Comparison of ENCODE assay signal across 19 cellular contexts in the genomic region with DNA sequence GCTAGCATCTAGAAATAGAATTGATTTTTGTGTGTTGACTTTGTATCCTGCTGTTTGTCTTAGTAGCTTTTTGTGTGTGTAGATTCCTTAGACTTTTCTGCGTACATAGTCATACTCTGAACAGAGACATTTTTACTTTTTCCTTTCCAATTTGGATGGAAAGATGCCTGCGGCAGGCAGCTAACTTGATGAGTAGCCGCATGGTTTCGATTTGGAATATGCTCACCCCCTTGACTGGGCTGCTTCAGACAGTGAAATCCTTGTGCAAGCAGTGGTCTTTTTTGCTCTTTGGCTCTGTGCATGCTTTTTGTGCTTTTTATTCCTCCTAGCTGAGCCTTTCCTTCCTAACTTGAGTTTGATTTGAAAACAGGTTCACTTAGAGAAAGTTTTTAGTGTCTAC.
DNase-seq lines count a peak whose midpoint lies in the region; TF ChIP-seq lines count a peak whose summit lies in the region.
"Had no signal": no experiment of that assay in that cellular context is flagged by ENCODE, and none has a peak within 500 bp of the region (broad histone marks: within the 10 kb centered on the region; RNA-seq: fewer than 3 reads in every experiment).

No MANE protein-coding gene starts in this region.

- H3K4me2 ChIP-seq in BLaER1 treated with 17β-estradiol and CSF1 and Interleukin-3, amounts not matched to agents 10 nM and 100 nM: peak overlapping the region in 7 of 11 experiments; percentile 81 to 94 (median 87); a peak in 13 of 22 replicates
- H3K4me2 ChIP-seq in neural progenitor cell: no peak overlapping the region

- H3K9me3 Mint-ChIP-seq in neural progenitor cell: peaks cover 1% of the 10 kb centered on the region
- H3K9me3 Mint-ChIP-seq: CD8-positive, alpha-beta T cell; natural killer cell had no signal

- H3K4me1 Mint-ChIP-seq in neural progenitor cell: peaks cover 9% of the 10 kb centered on the region

- no peaks in the 10 kb centered on the region for H3K79me2 ChIP-seq in neural progenitor cell (ENCODE audit: low read depth)

- no peak overlapping the region for H3K4me3 Mint-ChIP-seq in neural progenitor cell
- H3K4me3 Mint-ChIP-seq: activated naive CD8-positive, alpha-beta T cell treated with anti-CD3 and anti-CD28 coated beads for 36 hours; CD8-positive, alpha-beta T cell; natural killer cell had no signal

- H3K9ac ChIP-seq in BLaER1 treated with 17β-estradiol and CSF1 and Interleukin-3, amounts not matched to agents 10 nM and 100 nM: no peak overlapping the region; a peak in 1 of 22 replicates
- H3K9ac ChIP-seq in neural progenitor cell: no peak overlapping the region

- no peaks in the 10 kb centered on the region for H3K36me3 ChIP-seq in BLaER1 treated with 17β-estradiol and CSF1 and Interleukin-3, amounts not matched to agents 10 nM and 100 nM
- H3K36me3 ChIP-seq in MG63 (no peaks in the 10 kb centered on the region), neural progenitor cell (no peaks in the 10 kb centered on the region)

- H3K27me3 Mint-ChIP-seq in neural progenitor cell (ENCODE audit: insufficient read depth, low read depth): peaks cover 2% of the 10 kb centered on the region

- peak overlapping the region in 7 of 11 experiments; percentile 78 to 92 (median 84); a peak in 14 of 22 replicates for H3K27ac ChIP-seq in BLaER1 treated with 17β-estradiol and CSF1 and Interleukin-3, amounts not matched to agents 10 nM and 100 nM
- H3K27ac ChIP-seq in neural progenitor cell (no peak overlapping the region), dorsolateral prefrontal cortex (no peak overlapping the region)
- H3K27ac ChIP-seq: body of pancreas had no signal

- peak; percentile 17 for DNase-seq in MG63
- peak; percentile 1 for DNase-seq in ecto neural progenitor cell (ENCODE audit: low spot score)
- DNase-seq in neural progenitor cell (ENCODE audit: low spot score): no peak
- DNase-seq in hypothalamus (lab: John Stamatoyannopoulos, UW): no peak
- no peak for DNase-seq in NCI-H2107 (lab: John Stamatoyannopoulos, UW)
- DNase-seq in NCI-H2196 treated with DMSO at 0.1 percent for 48 hours (lab: John Stamatoyannopoulos, UW; ENCODE audit: unreplicated experiment): no peak
- no peak for DNase-seq in dorsolateral prefrontal cortex
- DNase-seq: activated CD4-positive, alpha-beta T cell treated with anti-CD3 and anti-CD28 coated beads for 1 hour; activated naive CD8-positive, alpha-beta T cell treated with anti-CD3 and anti-CD28 coated beads for 36 hours; body of pancreas; CD8-positive, alpha-beta T cell; DMS79 treated with DMSO at 0.1 percent for 48 hours; H7; Kasumi-1; left colon; natural killer cell; NCI-H526; SW 1271 had no signal

- peaks cover 24 to 73% (median 62%) of the 10 kb centered on the region in 10 experiments for H3K4me1 ChIP-seq in BLaER1 treated with 17β-estradiol and CSF1 and Interleukin-3, amounts not matched to agents 10 nM and 100 nM
- H3K4me1 ChIP-seq in neural progenitor cell: peaks cover 9% of the 10 kb centered on the region
- H3K4me1 ChIP-seq: body of pancreas had no signal

- H4K20me1 ChIP-seq in BLaER1 treated with 17β-estradiol and CSF1 and Interleukin-3, amounts not matched to agents 10 nM and 100 nM: no peaks in the 10 kb centered on the region
- no peaks in the 10 kb centered on the region for H4K20me1 ChIP-seq in neural progenitor cell (ENCODE audit: low read depth)

- H3K27me3 ChIP-seq in BLaER1 treated with 17β-estradiol and CSF1 and Interleukin-3, amounts not matched to agents 10 nM and 100 nM: no peaks in the 10 kb centered on the region
- H3K27me3 ChIP-seq in MG63 (no peaks in the 10 kb centered on the region), neural progenitor cell (no peaks in the 10 kb centered on the region), dorsolateral prefrontal cortex (peaks cover 0 to 14% (median 0%) of the 10 kb centered on the region in 45 donors)
- H3K27me3 ChIP-seq: body of pancreas had no signal

- H3K36me3 Mint-ChIP-seq in neural progenitor cell: no peaks in the 10 kb centered on the region
- H3K36me3 Mint-ChIP-seq: activated naive CD8-positive, alpha-beta T cell treated with anti-CD3 and anti-CD28 coated beads for 36 hours; CD8-positive, alpha-beta T cell; natural killer cell had no signal

- H3K9me3 ChIP-seq in BLaER1 treated with 17β-estradiol and CSF1 and Interleukin-3, amounts not matched to agents 10 nM and 100 nM (replicated peaks in 1 of 11): peaks cover 0 to 14% (median under 1%) of the 10 kb centered on the region in 11 experiments; a peak in 7 of 22 replicates
- no peaks in the 10 kb centered on the region for H3K9me3 ChIP-seq in MG63
- no peaks in the 10 kb centered on the region for H3K9me3 ChIP-seq in neural progenitor cell (ENCODE audit: low read depth)
- H3K9me3 ChIP-seq: body of pancreas had no signal

- no peak overlapping the region for H3K4me3 ChIP-seq in BLaER1 treated with 17β-estradiol and CSF1 and Interleukin-3, amounts not matched to agents 10 nM and 100 nM
- H3K4me3 ChIP-seq in MG63: peak overlapping the region; percentile 23
- H3K4me3 ChIP-seq in neural progenitor cell: no peak overlapping the region
- H3K4me3 ChIP-seq in dorsolateral prefrontal cortex: peak overlapping the region in 6 of 59 donors; percentile 2 to 35 (median 16)
- H3K4me3 ChIP-seq: body of pancreas had no signal

- no peak for TF ChIP-seq CTCF in neural progenitor cell (IDR thresholded peaks at IDR 0.05)
- TF ChIP-seq CTCF in dorsolateral prefrontal cortex (IDR thresholded peaks at IDR 0.05 in 54 of 56, conservative IDR thresholded peaks at IDR 0.05 in 2 of 56; ENCODE audit: low read depth in 1 of 56, partially characterized antibody in 56 of 56): no peak

- no peaks in the 10 kb centered on the region for H3F3A ChIP-seq in neural progenitor cell (ENCODE audit: low read depth)

- intact Hi-C loops in dorsolateral prefrontal cortex (cut with DNase I): no loop called here

- H3K27ac Mint-ChIP-seq in neural progenitor cell: no peak overlapping the region
- H3K27ac Mint-ChIP-seq: activated naive CD8-positive, alpha-beta T cell treated with anti-CD3 and anti-CD28 coated beads for 36 hours; CD8-positive, alpha-beta T cell; natural killer cell had no signal

- H2AFZ ChIP-seq in neural progenitor cell (replicated peaks): peak overlapping the region; percentile 42

Comparison
In these comparisons a context has a peak if more than half of its experiments do, and no peak if none do; other contexts are left out.
1. H3K27ac ChIP-seq: peak in BLaER1 treated with 17β-estradiol and CSF1 and Interleukin-3, amounts not matched to agents 10 nM and 100 nM (7 of 11); none in neural progenitor cell (single experiment) and dorsolateral prefrontal cortex (0 of 59).
2. DNase-seq: peak in MG63 (single experiment) and ecto neural progenitor cell (single experiment); none in neural progenitor cell (single experiment), hypothalamus (0 of 51), NCI-H2107 (single experiment), NCI-H2196 treated with DMSO at 0.1 percent for 48 hours (single experiment) and dorsolateral prefrontal cortex (0 of 10).